In the genomic region with DNA sequence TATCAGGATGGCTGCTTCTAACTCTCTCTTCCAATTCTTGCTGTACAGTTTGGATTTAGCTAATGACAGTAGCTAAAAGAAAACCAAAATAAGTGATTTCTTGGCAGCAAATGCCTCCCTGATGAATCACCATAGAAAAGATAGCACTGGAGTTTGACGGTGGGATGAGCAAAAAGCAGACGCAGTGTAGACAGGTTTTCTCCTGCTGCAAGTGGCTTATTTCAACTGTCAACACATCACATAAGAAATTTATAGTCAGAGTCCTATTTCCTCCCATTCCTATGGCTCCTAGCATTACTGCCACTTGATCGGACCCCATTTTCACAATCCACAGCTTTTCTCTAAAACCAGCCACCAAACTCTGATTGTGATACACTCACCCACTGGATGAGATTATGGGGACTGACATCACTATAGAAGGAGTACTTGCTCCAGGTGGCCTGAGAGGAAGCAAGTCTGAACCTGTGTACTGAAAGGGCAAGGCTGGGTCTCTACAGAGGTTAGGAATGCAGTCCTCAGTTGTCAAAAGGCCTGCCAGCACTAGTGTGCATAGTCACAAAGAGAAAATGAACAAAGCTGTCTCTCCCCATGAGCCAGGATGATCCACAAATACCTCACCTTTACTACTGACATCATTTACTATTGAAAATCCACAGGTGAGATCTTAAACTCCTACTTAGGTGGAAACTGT, we compare ENCODE assay signal across 10 cellular contexts.
DNase-seq lines count a peak whose midpoint lies in the region; ATAC-seq, FAIRE-seq and TF ChIP-seq lines count a peak whose summit lies in the region.
"Had no signal": no experiment of that assay in that cellular context is flagged by ENCODE, and none has a peak within 500 bp of the region (broad histone marks: within the 10 kb centered on the region; RNA-seq: fewer than 3 reads in every experiment).

No MANE protein-coding gene starts in this region.

- H3K36me3 ChIP-seq in right atrium auricular region: no peaks in the 10 kb centered on the region
- no peaks in the 10 kb centered on the region for H3K36me3 ChIP-seq in stomach smooth muscle (ENCODE audit: control insufficient read depth in 2 of 2, insufficient read depth in 2 of 2, low read length in 2 of 2)
- no peaks in the 10 kb centered on the region for H3K36me3 ChIP-seq in HepG2 (replicated peaks in 1 of 2; ENCODE audit: control insufficient read depth in 1 of 2, insufficient read depth in 2 of 2, low read length in 2 of 2)
- H3K36me3 ChIP-seq in body of pancreas (replicated peaks in 1 of 2; ENCODE audit: insufficient read depth in 1 of 2, low read depth in 2 of 2): no peaks in the 10 kb centered on the region
- H3K36me3 ChIP-seq: ovary had no signal

- CTCF ChIA-PET in HepG2 (lab: Yijun Ruan, JAX; ENCODE audit: low intra/inter-chr PET ratio, low total read pairs): no interaction called here

- no peak overlapping the region for H3K9ac ChIP-seq in stomach smooth muscle (ENCODE audit: low read length in 2 of 2)
- H3K9ac ChIP-seq in HepG2 (ENCODE audit: insufficient read depth, low read depth, low read length): no peak overlapping the region

- no peaks in the 10 kb centered on the region for H3K9me3 ChIP-seq in right atrium auricular region
- H3K9me3 ChIP-seq in stomach smooth muscle (ENCODE audit: control insufficient read depth in 2 of 2, low read length in 2 of 2): no peaks in the 10 kb centered on the region
- H3K9me3 ChIP-seq in HepG2 (ENCODE audit: low read length): no peaks in the 10 kb centered on the region
- no peaks in the 10 kb centered on the region for H3K9me3 ChIP-seq in body of pancreas
- H3K9me3 ChIP-seq: ovary had no signal

- no peaks in the 10 kb centered on the region for H3K27me3 ChIP-seq in right atrium auricular region
- H3K27me3 ChIP-seq in stomach smooth muscle (ENCODE audit: control insufficient read depth in 1 of 2, insufficient read depth in 2 of 2, low read length in 2 of 2): no peaks in the 10 kb centered on the region
- H3K27me3 ChIP-seq in HepG2 (ENCODE audit: control insufficient read depth in 1 of 2, insufficient read depth in 2 of 2, low read length in 2 of 2): no peaks in the 10 kb centered on the region
- no peaks in the 10 kb centered on the region for H3K27me3 ChIP-seq in body of pancreas
- H3K27me3 ChIP-seq: ovary had no signal

- ATAC-seq in HepG2: no peak
- ATAC-seq in GM18511 (IDR thresholded peaks at IDR 0.05; ENCODE audit: unreplicated experiment): no peak
- no peak for ATAC-seq in body of pancreas
- ATAC-seq: activated T-cell treated with anti-CD3 and anti-CD28 coated beads, Interleukin-2, amount 50 U/mL, for 4 hours had no signal

- H3K4me3 ChIP-seq in astrocyte of the spinal cord (ENCODE audit: low read depth, low read length) (no peak overlapping the region), right atrium auricular region (peak overlapping the region in 1 of 2 donors; percentile 4), stomach smooth muscle (ENCODE audit: low read length in 2 of 2) (no peak overlapping the region), HepG2 (replicated peaks in 1 of 3; ENCODE audit: insufficient read depth in 1 of 3, low read depth in 2 of 3, low read length in 3 of 3) (no peak overlapping the region), body of pancreas (no peak overlapping the region)
- H3K4me3 ChIP-seq: ovary had no signal

- intact Hi-C loops in HepG2 (cut with micrococcal nuclease; ENCODE audit: unreplicated experiment) (no loop called here), body of pancreas (cut with DNase I) (no loop called here)

- H2AFZ ChIP-seq in HepG2 (ENCODE audit: low read length): no peak overlapping the region

- H3K27ac ChIP-seq in right atrium auricular region: peak overlapping the region; percentile 73 to 81
- peak overlapping the region; percentile 41 for H3K27ac ChIP-seq in stomach smooth muscle (ENCODE audit: low read length)
- no peak overlapping the region for H3K27ac ChIP-seq in HepG2 (ENCODE audit: extremely low read length, insufficient read depth, low read length)
- no peak overlapping the region for H3K27ac ChIP-seq in body of pancreas
- H3K27ac ChIP-seq: ovary had no signal

- in situ Hi-C loops in astrocyte of the spinal cord (cut with HindIII; ENCODE audit: low sequenced_read_pairs) (no loop called here), HepG2 (cut with HindIII; ENCODE audit: extremely low pct_ligation_motif_present, low pct_unique_long_range_greater_than_20kb) (no loop called here)

- WGBS in HepG2 (ENCODE audit: low lambda C conversion rate): 43% methylated on average over 3 of the region's 3 CpGs
- 64 to 70% methylated on average over 3 of the region's 3 CpGs for WGBS in body of pancreas, 2 donors

- no peaks in the 10 kb centered on the region for H3K79me2 ChIP-seq in HepG2 (ENCODE audit: insufficient read depth, low read length)

- no peak for FAIRE-seq in HepG2 (lab: Jason Lieb, UNC)

- TF ChIP-seq CTCF in astrocyte of the spinal cord (IDR thresholded peaks at IDR 0.05; ENCODE audit: low read depth, low read length): no peak
- TF ChIP-seq CTCF in right atrium auricular region (IDR thresholded peaks at IDR 0.05): no peak
- no peak for TF ChIP-seq CTCF in HepG2 (CRISPR knock-in tag; IDR thresholded peaks at IDR 0.05)
- TF ChIP-seq CTCF in body of pancreas (IDR thresholded peaks at IDR 0.05): no peak

- DNase-seq in HS-5 (ENCODE audit: low read depth) (peak; percentile 36), astrocyte of the spinal cord (ENCODE audit: low read depth, low spot score) (peak; percentile 62), right atrium auricular region (ENCODE audit: low spot score) (no peak), HepG2 (ENCODE audit: low spot score) (no peak), body of pancreas (no peak), KG1 (lab: John Stamatoyannopoulos, UW) (no peak)
- DNase-seq: activated T-cell treated with anti-CD3 and anti-CD28 coated beads, Interleukin-2, amount 50 U/mL, for 4 hours; ovary had no signal

- POLR2A ChIA-PET in HepG2 (lab: Yijun Ruan, JAX): no interaction called here

- no peak for TF ChIP-seq POLR2A in HepG2 (IDR thresholded peaks at IDR 0.05; ENCODE audit: insufficient read depth in 1 of 2, low read depth in 2 of 2, low read length in 2 of 2)
- TF ChIP-seq POLR2A in body of pancreas (IDR thresholded peaks at IDR 0.05): no peak

- H4K20me1 ChIP-seq in HepG2 (ENCODE audit: insufficient read depth, low read length): no peaks in the 10 kb centered on the region

- H3K4me2 ChIP-seq in HepG2 (ENCODE audit: low read depth, low read length): no peak overlapping the region

- peaks cover 0 to 35% of the 10 kb centered on the region in 2 donors for H3K4me1 ChIP-seq in right atrium auricular region
- H3K4me1 ChIP-seq in stomach smooth muscle (ENCODE audit: control insufficient read depth, insufficient read depth, low read length): peaks cover 6% of the 10 kb centered on the region
- no peaks in the 10 kb centered on the region for H3K4me1 ChIP-seq in HepG2 (ENCODE audit: insufficient read depth, low read length)
- no peaks in the 10 kb centered on the region for H3K4me1 ChIP-seq in body of pancreas

- TF ChIP-seq EP300 in HepG2 (IDR thresholded peaks at IDR 0.05; ENCODE audit: low read depth in 2 of 2, low read length in 2 of 2) (no peak), HepG2 (CRISPR knock-in tag; IDR thresholded peaks at IDR 0.05; ENCODE audit: borderline replicate concordance) (no peak)

- BruUV-seq in HepG2 (replicated peaks; lab: Mats Ljungman, UMichigan): no TSS peak

- no peak for TF ChIP-seq RAD21 in HepG2 (CRISPR knock-in tag; IDR thresholded peaks at IDR 0.05)

TF ChIP-seq in HepG2, 621 proteins besides CTCF, POLR2A, EP300 and RAD21 (continues in another document):
- TF ChIP-seq, protein P1, sequence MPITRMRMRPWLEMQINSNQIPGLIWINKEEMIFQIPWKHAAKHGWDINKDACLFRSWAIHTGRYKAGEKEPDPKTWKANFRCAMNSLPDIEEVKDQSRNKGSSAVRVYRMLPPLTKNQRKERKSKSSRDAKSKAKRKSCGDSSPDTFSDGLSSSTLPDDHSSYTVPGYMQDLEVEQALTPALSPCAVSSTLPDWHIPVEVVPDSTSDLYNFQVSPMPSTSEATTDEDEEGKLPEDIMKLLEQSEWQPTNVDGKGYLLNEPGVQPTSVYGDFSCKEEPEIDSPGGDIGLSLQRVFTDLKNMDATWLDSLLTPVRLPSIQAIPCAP (CRISPR knock-in tag; IDR thresholded peaks at IDR 0.05; ENCODE audit: low read depth): no peak
- TF ChIP-seq CENPX (CRISPR knock-in tag; IDR thresholded peaks at IDR 0.05): no peak
- TF ChIP-seq, protein P2, sequence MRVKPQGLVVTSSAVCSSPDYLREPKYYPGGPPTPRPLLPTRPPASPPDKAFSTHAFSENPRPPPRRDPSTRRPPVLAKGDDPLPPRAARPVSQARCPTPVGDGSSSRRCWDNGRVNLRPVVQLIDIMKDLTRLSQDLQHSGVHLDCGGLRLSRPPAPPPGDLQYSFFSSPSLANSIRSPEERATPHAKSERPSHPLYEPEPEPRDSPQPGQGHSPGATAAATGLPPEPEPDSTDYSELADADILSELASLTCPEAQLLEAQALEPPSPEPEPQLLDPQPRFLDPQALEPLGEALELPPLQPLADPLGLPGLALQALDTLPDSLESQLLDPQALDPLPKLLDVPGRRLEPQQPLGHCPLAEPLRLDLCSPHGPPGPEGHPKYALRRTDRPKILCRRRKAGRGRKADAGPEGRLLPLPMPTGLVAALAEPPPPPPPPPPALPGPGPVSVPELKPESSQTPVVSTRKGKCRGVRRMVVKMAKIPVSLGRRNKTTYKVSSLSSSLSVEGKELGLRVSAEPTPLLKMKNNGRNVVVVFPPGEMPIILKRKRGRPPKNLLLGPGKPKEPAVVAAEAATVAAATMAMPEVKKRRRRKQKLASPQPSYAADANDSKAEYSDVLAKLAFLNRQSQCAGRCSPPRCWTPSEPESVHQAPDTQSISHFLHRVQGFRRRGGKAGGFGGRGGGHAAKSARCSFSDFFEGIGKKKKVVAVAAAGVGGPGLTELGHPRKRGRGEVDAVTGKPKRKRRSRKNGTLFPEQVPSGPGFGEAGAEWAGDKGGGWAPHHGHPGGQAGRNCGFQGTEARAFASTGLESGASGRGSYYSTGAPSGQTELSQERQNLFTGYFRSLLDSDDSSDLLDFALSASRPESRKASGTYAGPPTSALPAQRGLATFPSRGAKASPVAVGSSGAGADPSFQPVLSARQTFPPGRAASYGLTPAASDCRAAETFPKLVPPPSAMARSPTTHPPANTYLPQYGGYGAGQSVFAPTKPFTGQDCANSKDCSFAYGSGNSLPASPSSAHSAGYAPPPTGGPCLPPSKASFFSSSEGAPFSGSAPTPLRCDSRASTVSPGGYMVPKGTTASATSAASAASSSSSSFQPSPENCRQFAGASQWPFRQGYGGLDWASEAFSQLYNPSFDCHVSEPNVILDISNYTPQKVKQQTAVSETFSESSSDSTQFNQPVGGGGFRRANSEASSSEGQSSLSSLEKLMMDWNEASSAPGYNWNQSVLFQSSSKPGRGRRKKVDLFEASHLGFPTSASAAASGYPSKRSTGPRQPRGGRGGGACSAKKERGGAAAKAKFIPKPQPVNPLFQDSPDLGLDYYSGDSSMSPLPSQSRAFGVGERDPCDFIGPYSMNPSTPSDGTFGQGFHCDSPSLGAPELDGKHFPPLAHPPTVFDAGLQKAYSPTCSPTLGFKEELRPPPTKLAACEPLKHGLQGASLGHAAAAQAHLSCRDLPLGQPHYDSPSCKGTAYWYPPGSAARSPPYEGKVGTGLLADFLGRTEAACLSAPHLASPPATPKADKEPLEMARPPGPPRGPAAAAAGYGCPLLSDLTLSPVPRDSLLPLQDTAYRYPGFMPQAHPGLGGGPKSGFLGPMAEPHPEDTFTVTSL (CRISPR knock-in tag; IDR thresholded peaks at IDR 0.05; ENCODE audit: borderline replicate concordance): no peak
- no peak for TF ChIP-seq STAG1 (CRISPR knock-in tag; IDR thresholded peaks at IDR 0.05)

Comparison
In these comparisons a context has a peak if more than half of its experiments do, and no peak if none do; other contexts are left out.
1. DNase-seq: peak in HS-5 (single experiment) and astrocyte of the spinal cord (single experiment); none in right atrium auricular region (single experiment), HepG2 (single experiment), body of pancreas (0 of 4) and KG1 (single experiment).
2. H3K27ac ChIP-seq: peak in right atrium auricular region (2 of 2) and stomach smooth muscle (single experiment); none in HepG2 (single experiment) and body of pancreas (0 of 4).